1 cellular context compared by ENCODE assay signal in genomic region chr3:72593881-72594397, GRCh38.
TF ChIP-seq lines count a peak whose summit lies in the region.

No MANE protein-coding gene starts in this region.

TF ChIP-seq in liver, 16 proteins besides CTCF, POLR2A, EP300 and RAD21 (continued from another document):
- no peak for TF ChIP-seq REST (IDR thresholded peaks at IDR 0.05)
- TF ChIP-seq EGR1 (IDR thresholded peaks at IDR 0.05; ENCODE audit: low read depth in 2 of 2), result peak in 1 of 2 donors; percentile 45
- TF ChIP-seq HNF4G (IDR thresholded peaks at IDR 0.05), result peak; percentile 75
- no peak for TF ChIP-seq FOXA2 (IDR thresholded peaks at IDR 0.05)
TF ChIP-seq in liver: peak in this region for 10.
